8 cellular contexts compared by ENCODE assay signal in the genomic region with DNA sequence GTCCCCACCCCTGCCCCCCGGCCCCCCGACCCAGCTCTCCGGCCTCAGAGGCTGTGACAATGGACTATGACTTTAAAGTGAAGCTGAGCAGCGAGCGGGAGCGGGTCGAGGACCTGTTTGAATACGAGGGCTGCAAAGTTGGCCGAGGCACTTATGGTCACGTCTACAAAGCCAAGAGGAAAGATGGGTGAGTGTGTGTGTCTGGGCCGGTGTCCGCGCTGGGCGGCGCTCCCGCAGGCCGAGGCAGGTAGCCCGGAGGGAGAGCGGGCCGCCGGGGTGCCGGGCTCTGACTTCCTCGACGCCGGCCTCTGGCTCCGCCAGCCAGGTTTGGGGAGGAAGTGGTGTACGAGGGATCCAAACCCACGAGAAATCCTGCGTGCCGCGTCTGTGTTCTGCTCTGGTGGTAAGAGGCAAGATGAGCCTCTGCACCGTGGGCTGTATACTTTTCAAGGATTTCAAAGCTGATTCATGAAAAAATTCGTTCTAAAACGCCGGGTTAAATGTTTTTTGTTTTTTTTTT.
DNase-seq lines count a peak whose midpoint lies in the region; ATAC-seq and TF ChIP-seq lines count a peak whose summit lies in the region.

No MANE protein-coding gene starts in this region.

- H3K36me3 ChIP-seq in ACC112 (ENCODE audit: insufficient read depth, low read length) (no peaks in the 10 kb centered on the region), muscle layer of colon (ENCODE audit: insufficient read depth, low read length) (no peaks in the 10 kb centered on the region)

- H3K27ac Mint-ChIP-seq in stimulated activated effector memory CD8-positive, alpha-beta T cell treated with anti-CD3 and anti-CD28 coated beads, Interleukin-12 subunit alpha, Interleukin-12 subunit beta, amount 100 ng/mL, for 72 hours = peak overlapping the region; percentile 74

- DNase-seq in NCI-H69 (lab: John Stamatoyannopoulos, UW) (peak; percentile 62), activated T-cell treated with anti-CD3 and anti-CD28 coated beads for 24 hours (ENCODE audit: low read depth) (peak; percentile 24), erythroblast (lab: John Stamatoyannopoulos, UW) (peak; percentile 72 to 78)
- peak; percentile 25 to 68 for DNase-seq in stimulated activated effector memory CD8-positive, alpha-beta T cell treated with anti-CD3 and anti-CD28 coated beads, Interleukin-12 subunit alpha, Interleukin-12 subunit beta, amount 100 ng/mL, for 72 hours (ENCODE audit: low spot score in 2 of 2)

- H3K4me1 Mint-ChIP-seq in stimulated activated effector memory CD8-positive, alpha-beta T cell treated with anti-CD3 and anti-CD28 coated beads, Interleukin-12 subunit alpha, Interleukin-12 subunit beta, amount 100 ng/mL, for 72 hours = peaks cover 18% of the 10 kb centered on the region

- H3K4me3 Mint-ChIP-seq in stimulated activated effector memory CD8-positive, alpha-beta T cell treated with anti-CD3 and anti-CD28 coated beads, Interleukin-12 subunit alpha, Interleukin-12 subunit beta, amount 100 ng/mL, for 72 hours = peak overlapping the region; percentile 83

- peak overlapping the region; percentile 77 for H3K9ac ChIP-seq in muscle layer of colon (ENCODE audit: low read length)

- no peak for TF ChIP-seq POLR2A in erythroblast (IDR thresholded peaks at IDR 0.05; ENCODE audit: low read length)

- no peaks in the 10 kb centered on the region for H3K9me3 Mint-ChIP-seq in stimulated activated effector memory CD8-positive, alpha-beta T cell treated with anti-CD3 and anti-CD28 coated beads, Interleukin-12 subunit alpha, Interleukin-12 subunit beta, amount 100 ng/mL, for 72 hours

- no peaks in the 10 kb centered on the region for H3K4me1 ChIP-seq in ACC112 (ENCODE audit: control insufficient read depth, insufficient read depth, low read length, unreplicated experiment)
- H3K4me1 ChIP-seq in muscle layer of colon (ENCODE audit: insufficient read depth, low read length) = peaks cover 10% of the 10 kb centered on the region

- peaks cover 48% of the 10 kb centered on the region for H3K79me2 ChIP-seq in ACC112 (ENCODE audit: control insufficient read depth, insufficient read depth, low read length, unreplicated experiment)

- H3K4me3 ChIP-seq in ACC112 (ENCODE audit: low read depth, low read length) = peak overlapping the region; percentile 93
- peak overlapping the region; percentile 83 to 85 for H3K4me3 ChIP-seq in muscle layer of colon (ENCODE audit: low read depth in 1 of 2, low read length in 2 of 2)

- H3K36me3 Mint-ChIP-seq in stimulated activated effector memory CD8-positive, alpha-beta T cell treated with anti-CD3 and anti-CD28 coated beads, Interleukin-12 subunit alpha, Interleukin-12 subunit beta, amount 100 ng/mL, for 72 hours = peaks cover 6% of the 10 kb centered on the region

- ATAC-seq in GM18511 (IDR thresholded peaks at IDR 0.05; ENCODE audit: unreplicated experiment) = peak; percentile 44
- ATAC-seq in HG03039 (IDR thresholded peaks at IDR 0.05; ENCODE audit: unreplicated experiment) = peak; percentile 28
- peak; percentile 47 for ATAC-seq in stimulated activated effector memory CD8-positive, alpha-beta T cell treated with anti-CD3 and anti-CD28 coated beads, Interleukin-12 subunit alpha, Interleukin-12 subunit beta, amount 100 ng/mL, for 72 hours

- H3K27ac ChIP-seq in ACC112 (ENCODE audit: low read depth, low read length) = peak overlapping the region; percentile 70; the same call in 1 of the 2 replicates
- peak overlapping the region; percentile 59 for H3K27ac ChIP-seq in muscle layer of colon (ENCODE audit: low read depth, low read length)

- H3K9me3 ChIP-seq in muscle layer of colon (ENCODE audit: low read length) = no peaks in the 10 kb centered on the region

- peaks cover 7% of the 10 kb centered on the region for H3K27me3 ChIP-seq in ACC112 (ENCODE audit: insufficient read depth, low read length)
- H3K27me3 ChIP-seq in muscle layer of colon (ENCODE audit: control insufficient read depth in 1 of 2, insufficient read depth in 2 of 2, low read length in 2 of 2) = no peaks in the 10 kb centered on the region

- H2AFZ ChIP-seq in ACC112 (ENCODE audit: low read length, unreplicated experiment) = peak overlapping the region; percentile 99

Comparison
In these comparisons a context has a peak if more than half of its experiments do, and no peak if none do; other contexts are left out.
1. Peak in every context shown above with its lines: DNase-seq, ATAC-seq, H3K4me3 ChIP-seq and H3K27ac ChIP-seq.
2. DNase-seq: peak in every context shown above with its lines; median percentile 75 in erythroblast; 62 in NCI-H69; 46 in stimulated activated effector memory CD8-positive, alpha-beta T cell treated with anti-CD3 and anti-CD28 coated beads, Interleukin-12 subunit alpha, Interleukin-12 subunit beta, amount 100 ng/mL, for 72 hours; 24 in activated T-cell treated with anti-CD3 and anti-CD28 coated beads for 24 hours.